Comparison of ENCODE assay signal across 11 cellular contexts in the genomic region with DNA sequence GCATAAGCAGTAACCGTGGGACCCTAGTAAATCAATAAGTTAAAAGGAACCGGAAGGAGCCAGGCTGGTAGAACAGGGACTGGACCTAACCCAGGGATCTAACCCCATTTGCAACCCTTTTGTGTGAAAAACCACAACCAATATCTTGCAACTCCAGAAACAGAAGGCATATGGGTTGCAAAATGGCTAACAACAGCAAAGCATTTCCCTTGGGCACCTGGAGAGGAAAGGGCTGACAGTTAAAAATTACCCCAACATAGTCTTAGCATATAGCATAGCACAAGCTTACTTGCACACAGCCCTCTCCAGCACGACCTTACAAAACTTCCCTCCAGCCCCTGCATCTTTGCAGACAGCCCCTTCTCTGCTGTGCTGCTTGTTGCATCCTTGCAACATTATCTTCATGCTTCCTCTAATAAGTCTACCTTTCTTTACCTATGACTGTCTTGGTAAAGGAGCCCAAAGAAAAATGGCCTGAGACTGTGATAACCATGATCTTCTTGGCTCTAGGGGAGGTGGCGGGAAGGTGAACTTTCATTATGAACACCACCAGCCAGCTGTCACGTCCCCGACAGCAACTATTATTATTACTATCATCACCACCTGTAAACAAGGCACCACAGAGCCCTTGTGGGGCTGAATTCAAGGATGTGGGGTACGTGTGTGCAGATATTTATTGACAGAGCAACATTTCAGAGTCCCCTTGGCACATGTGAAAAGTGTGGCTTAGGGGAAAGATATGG. TPM values are rescaled to one million over a fixed set of nuclear protein-coding genes. Genes with fewer than 3 reads are reported as not detected.
DNase-seq lines count a peak whose midpoint lies in the region; ATAC-seq and TF ChIP-seq lines count a peak whose summit lies in the region.
"Had no signal": no experiment of that assay in that cellular context is flagged by ENCODE, and none has a peak within 500 bp of the region (broad histone marks: within the 10 kb centered on the region; RNA-seq: fewer than 3 reads in every experiment).

No MANE protein-coding gene starts in this region.

- H3K27ac ChIP-seq in suprapubic skin, result no peak overlapping the region
- H3K27ac ChIP-seq: tibial artery had no signal

- DNase-seq in SKM-1 (lab: John Stamatoyannopoulos, UW; ENCODE audit: unreplicated experiment), result peak; percentile 58
- DNase-seq in NCI-H2081 (lab: John Stamatoyannopoulos, UW), result no peak
- DNase-seq in NCI-H1092 (lab: John Stamatoyannopoulos, UW), result no peak
- DNase-seq in suprapubic skin (ENCODE audit: low spot score in 2 of 2), result no peak
- no peak for DNase-seq in activated naive CD4-positive, alpha-beta T cell treated with Interleukin-2 at 50 U/mL for 16 hours
- DNase-seq: glutamatergic neuron, NCI-H446, tibial artery had no signal

- no peak for TF ChIP-seq CTCF in suprapubic skin (IDR thresholded peaks at IDR 0.05)

- H3K4me1 ChIP-seq in suprapubic skin, result no peaks in the 10 kb centered on the region
- H3K4me1 ChIP-seq: tibial artery had no signal

- no peak for TF ChIP-seq EP300 in suprapubic skin (IDR thresholded peaks at IDR 0.05)

- TF ChIP-seq POLR2A in suprapubic skin (IDR thresholded peaks at IDR 0.05), result no peak

- no peak overlapping the region for H3K4me3 ChIP-seq in suprapubic skin
- H3K4me3 ChIP-seq: tibial artery had no signal

- ATAC-seq in GM18858 (IDR thresholded peaks at IDR 0.05; ENCODE audit: unreplicated experiment) (peak; percentile 68), GM21360 (IDR thresholded peaks at IDR 0.05; ENCODE audit: unreplicated experiment) (peak; percentile 85), HG03060 (IDR thresholded peaks at IDR 0.05; ENCODE audit: low read depth, unreplicated experiment) (peak; percentile 58)

- H3K9me3 ChIP-seq in suprapubic skin, result no peaks in the 10 kb centered on the region
- H3K9me3 ChIP-seq: tibial artery had no signal

- H3K27me3 ChIP-seq in suprapubic skin, result peaks cover 5% of the 10 kb centered on the region
- H3K27me3 ChIP-seq: tibial artery had no signal

- H3K36me3 ChIP-seq in suprapubic skin, result no peaks in the 10 kb centered on the region
- H3K36me3 ChIP-seq: tibial artery had no signal

- WGBS in suprapubic skin, result 58% methylated on average over 7 of the region's 7 CpGs

RNA-seq across cellular contexts. Expression of a gene that starts 49.8 kb away (rescaled TPM):
- 10 to 100 TPM; 36.8 to 59.0 (median 45.0) TPM for total RNA-seq in suprapubic skin
